ENCODE assay signal across 11 cellular contexts in the genomic region with DNA sequence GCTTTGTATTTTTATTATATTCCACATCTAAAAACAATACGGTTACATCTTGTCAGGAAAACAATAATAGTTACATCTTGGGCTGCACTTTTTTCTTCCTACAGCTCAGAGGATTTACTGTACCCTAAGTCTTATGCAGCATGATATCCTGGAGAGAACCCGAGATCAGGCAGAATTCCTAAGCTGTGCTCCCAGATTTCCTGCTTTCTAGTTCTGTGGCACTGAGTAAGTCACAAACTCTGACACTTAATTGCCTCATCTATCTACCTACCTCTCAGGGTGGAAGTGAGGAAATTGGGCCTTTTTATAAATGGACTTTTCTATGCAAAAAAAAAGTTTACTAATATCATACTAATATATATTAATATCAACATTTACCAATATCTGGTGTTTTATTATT.
A peak's percentile ranks its signal among the peaks of the same experiment; 100 is the strongest.
DNase-seq lines count a peak whose midpoint lies in the region; ATAC-seq and TF ChIP-seq lines count a peak whose summit lies in the region.
"Had no signal": no experiment of that assay in that cellular context is flagged by ENCODE, and none has a peak within 500 bp of the region (broad histone marks: within the 10 kb centered on the region; RNA-seq: fewer than 3 reads in every experiment).

No MANE protein-coding gene starts in this region.

- H3K4me3 Mint-ChIP-seq in activated naive CD4-positive, alpha-beta T cell treated with anti-CD3 and anti-CD28 coated beads, Interleukin-2, amount 50 U/mL, for 24 hours, result peak overlapping the region; percentile 93
- H3K4me3 Mint-ChIP-seq in activated CD8-positive, alpha-beta T cell treated with anti-CD3 and anti-CD28 coated beads for 36 hours, result peak overlapping the region; percentile 88
- H3K4me3 Mint-ChIP-seq in stimulated activated naive CD8-positive, alpha-beta T cell treated with anti-CD3 and anti-CD28 coated beads, Interleukin-15, amount 100 ng/mL, for 72 hours, result peak overlapping the region; percentile 84 to 94

- POLR2A ChIA-PET in activated CD8-positive, alpha-beta T cell treated with anti-CD3 and anti-CD28 coated beads for 36 hours (lab: Charles Lee), result interaction anchor here (0.6 to 6.0 kb wide), 12 partner anchors 10 to 436 kb away, joined by 3 to 52 read pairs (median 5); no protein-coding TSS in a partner anchor

- H3K27me3 ChIP-seq in gastroesophageal sphincter, result no peaks in the 10 kb centered on the region
- H3K27me3 ChIP-seq in heart left ventricle, result no peaks in the 10 kb centered on the region

- no peak for ATAC-seq in activated CD8-positive, alpha-beta T cell treated with anti-CD3 and anti-CD28 coated beads for 36 hours
- no peak for ATAC-seq in stimulated activated naive CD8-positive, alpha-beta T cell treated with anti-CD3 and anti-CD28 coated beads, Interleukin-15, amount 100 ng/mL, for 72 hours
- ATAC-seq in left cardiac atrium, result no peak
- no peak for ATAC-seq in gastroesophageal sphincter
- no peak for ATAC-seq in heart left ventricle

- no peak overlapping the region for H3K27ac ChIP-seq in gastroesophageal sphincter
- peak overlapping the region in 1 of 12 donors; percentile 90 for H3K27ac ChIP-seq in heart left ventricle

- H3K9me3 ChIP-seq in gastroesophageal sphincter, result no peaks in the 10 kb centered on the region
- no peaks in the 10 kb centered on the region for H3K9me3 ChIP-seq in heart left ventricle

- intact Hi-C loops in activated CD8-positive, alpha-beta T cell treated with anti-CD3 and anti-CD28 coated beads for 36 hours (cut with micrococcal nuclease), result loop anchor here (1.0 to 10.0 kb wide), 5 partner anchors 9 to 160 kb away; no protein-coding TSS in a partner anchor
- intact Hi-C loops in left cardiac atrium (cut with DNase I), result no loop called here
- intact Hi-C loops in heart left ventricle (cut with DNase I), result no loop called here

- CTCF ChIA-PET in activated CD8-positive, alpha-beta T cell treated with anti-CD3 and anti-CD28 coated beads for 36 hours (lab: Charles Lee), result interaction anchor here (0.8 to 5.9 kb wide), 12 partner anchors 10 to 160 kb away, joined by 3 to 60 read pairs (median 7); no protein-coding TSS in a partner anchor

- peak overlapping the region; percentile 100 for H3K27ac Mint-ChIP-seq in activated naive CD4-positive, alpha-beta T cell treated with anti-CD3 and anti-CD28 coated beads, Interleukin-2, amount 50 U/mL, for 24 hours
- H3K27ac Mint-ChIP-seq in activated CD8-positive, alpha-beta T cell treated with anti-CD3 and anti-CD28 coated beads for 36 hours, result peak overlapping the region; percentile 98
- H3K27ac Mint-ChIP-seq in stimulated activated naive CD8-positive, alpha-beta T cell treated with anti-CD3 and anti-CD28 coated beads, Interleukin-15, amount 100 ng/mL, for 72 hours, result peak overlapping the region; percentile 96

- DNase-seq in activated naive CD4-positive, alpha-beta T cell (lab: John Stamatoyannopoulos, UW), result no peak
- DNase-seq in activated CD8-positive, alpha-beta T cell treated with anti-CD3 and anti-CD28 coated beads for 36 hours, result no peak
- DNase-seq in fibroblast of villous mesenchyme (ENCODE audit: low read depth) (peak; percentile 46), left cardiac atrium (no peak), heart left ventricle (no peak)
- no peak for DNase-seq in stimulated activated naive CD8-positive, alpha-beta T cell treated with anti-CD3 and anti-CD28 coated beads, Interleukin-15, amount 100 ng/mL, for 72 hours
- DNase-seq: C1 segment of cervical spinal cord; nucleus accumbens; stimulated activated CD8-positive, alpha-beta memory T cell treated with anti-CD3 and anti-CD28 coated beads, Interleukin-4, amount 100 ng/mL, for 48 hours had no signal

- H3K4me1 ChIP-seq in gastroesophageal sphincter (peaks cover 0 to 37% (median 6%) of the 10 kb centered on the region in 3 donors), heart left ventricle (peaks cover 0 to 54% (median 30%) of the 10 kb centered on the region in 12 donors)

- TF ChIP-seq EP300 in gastroesophageal sphincter (IDR thresholded peaks at IDR 0.05), result no peak

- peaks cover 67% of the 10 kb centered on the region for H3K4me1 Mint-ChIP-seq in activated naive CD4-positive, alpha-beta T cell treated with anti-CD3 and anti-CD28 coated beads, Interleukin-2, amount 50 U/mL, for 24 hours
- peaks cover 61% of the 10 kb centered on the region for H3K4me1 Mint-ChIP-seq in activated CD8-positive, alpha-beta T cell treated with anti-CD3 and anti-CD28 coated beads for 36 hours (ENCODE audit: low read depth)
- peaks cover 64% of the 10 kb centered on the region for H3K4me1 Mint-ChIP-seq in stimulated activated naive CD8-positive, alpha-beta T cell treated with anti-CD3 and anti-CD28 coated beads, Interleukin-15, amount 100 ng/mL, for 72 hours

- no peaks in the 10 kb centered on the region for H3K9me3 Mint-ChIP-seq in activated naive CD4-positive, alpha-beta T cell treated with anti-CD3 and anti-CD28 coated beads, Interleukin-2, amount 50 U/mL, for 24 hours
- no peaks in the 10 kb centered on the region for H3K9me3 Mint-ChIP-seq in activated CD8-positive, alpha-beta T cell treated with anti-CD3 and anti-CD28 coated beads for 36 hours
- H3K9me3 Mint-ChIP-seq in stimulated activated naive CD8-positive, alpha-beta T cell treated with anti-CD3 and anti-CD28 coated beads, Interleukin-15, amount 100 ng/mL, for 72 hours, result no peaks in the 10 kb centered on the region

- H3K36me3 Mint-ChIP-seq in activated naive CD4-positive, alpha-beta T cell treated with anti-CD3 and anti-CD28 coated beads, Interleukin-2, amount 50 U/mL, for 24 hours, result peaks cover under 1% of the 10 kb centered on the region
- H3K36me3 Mint-ChIP-seq in activated CD8-positive, alpha-beta T cell treated with anti-CD3 and anti-CD28 coated beads for 36 hours (ENCODE audit: low read depth), result peaks cover 11% of the 10 kb centered on the region

- H3K4me3 ChIP-seq in fibroblast of villous mesenchyme (ENCODE audit: low read depth, low read length), result no peak overlapping the region
- H3K4me3 ChIP-seq in gastroesophageal sphincter, result no peak overlapping the region
- H3K4me3 ChIP-seq in heart left ventricle, result no peak overlapping the region

- no peak for TF ChIP-seq CTCF in activated CD8-positive, alpha-beta T cell treated with anti-CD3 and anti-CD28 coated beads for 36 hours (IDR thresholded peaks at IDR 0.05)
- no peak for TF ChIP-seq CTCF in fibroblast of villous mesenchyme (IDR thresholded peaks at IDR 0.05; ENCODE audit: insufficient read depth, low read depth, low read length)
- no peak for TF ChIP-seq CTCF in gastroesophageal sphincter (IDR thresholded peaks at IDR 0.05)
- TF ChIP-seq CTCF in heart left ventricle (IDR thresholded peaks at IDR 0.05), result no peak

- no peak for TF ChIP-seq POLR2A in gastroesophageal sphincter (IDR thresholded peaks at IDR 0.05)
- TF ChIP-seq POLR2A in heart left ventricle (IDR thresholded peaks at IDR 0.05), result no peak

- 68 to 90% methylated on average over 2 of the region's 2 CpGs for WGBS in gastroesophageal sphincter (ENCODE audit: low coverage in 1 of 2), 2 donors
- 77 to 86% (median 84%) methylated on average over 2 of the region's 2 CpGs for WGBS in heart left ventricle, 4 donors

- H3K27me3 Mint-ChIP-seq in activated naive CD4-positive, alpha-beta T cell treated with anti-CD3 and anti-CD28 coated beads, Interleukin-2, amount 50 U/mL, for 24 hours, result no peaks in the 10 kb centered on the region
- no peaks in the 10 kb centered on the region for H3K27me3 Mint-ChIP-seq in activated CD8-positive, alpha-beta T cell treated with anti-CD3 and anti-CD28 coated beads for 36 hours
- H3K27me3 Mint-ChIP-seq in stimulated activated naive CD8-positive, alpha-beta T cell treated with anti-CD3 and anti-CD28 coated beads, Interleukin-15, amount 100 ng/mL, for 72 hours, result no peaks in the 10 kb centered on the region

- H3K36me3 ChIP-seq in gastroesophageal sphincter (no peaks in the 10 kb centered on the region), heart left ventricle (no peaks in the 10 kb centered on the region)
